22 cellular contexts compared by ENCODE assay signal in the genomic region with DNA sequence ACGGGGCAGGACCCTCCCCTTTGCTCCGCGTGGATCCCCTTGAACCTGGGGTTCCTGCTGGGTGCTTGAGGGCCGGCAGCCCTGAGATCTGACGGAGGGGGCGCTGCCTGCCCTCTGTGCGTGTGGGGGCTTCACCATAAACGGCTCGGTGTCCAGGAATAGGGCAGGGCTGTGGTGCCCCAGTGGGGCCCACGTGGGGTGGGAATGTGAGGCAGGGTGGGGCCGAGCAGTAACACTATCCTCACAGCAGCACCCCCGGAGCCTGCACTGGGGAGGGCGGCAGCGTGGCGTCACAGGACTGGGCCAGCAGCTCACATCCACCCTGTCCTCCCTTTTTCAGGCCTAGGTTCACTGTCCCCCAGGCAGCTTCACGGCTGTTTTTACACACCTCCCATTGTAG.
"Had no signal": no experiment of that assay in that cellular context is flagged by ENCODE, and none has a peak within 500 bp of the region (broad histone marks: within the 10 kb centered on the region; RNA-seq: fewer than 3 reads in every experiment).

No MANE protein-coding gene starts in this region.

- DNase-seq: activated B cell treated with CpG ODN at 0.5 μM for 24 hours; activated CD4-positive, alpha-beta T cell treated with anti-CD3 and anti-CD28 coated beads for 48 hours; activated CD8-positive, alpha-beta T cell treated with anti-CD3 and anti-CD28 coated beads for 36 hours; activated naive CD4-positive, alpha-beta T cell treated with Interleukin-2 at 50 U/mL for 16 hours; activated naive CD8-positive, alpha-beta T cell treated with anti-CD3 and anti-CD28 coated beads, Interleukin-2, amount 10 ng/mL, durations not matched to agents 7 days and 5 days; activated T-cell treated with anti-CD3 and anti-CD28 coated beads, Interleukin-2, amount 50 U/mL, for 1 hour; brain microvascular endothelial cell; central memory CD4-positive, alpha-beta T cell; dorsolateral prefrontal cortex; erythroblast; gastrocnemius medialis; left colon; natural killer cell; nucleus accumbens; spleen; stimulated activated CD4-positive, alpha-beta T cell treated with anti-CD3 and anti-CD28 coated beads, Interleukin-4, amount 100 ng/mL, for 4 hours; stimulated activated naive CD4-positive, alpha-beta T cell; substantia nigra had no signal

- H3K27me3 Mint-ChIP-seq: activated B cell treated with CpG ODN at 0.5 μM for 24 hours; activated CD8-positive, alpha-beta T cell treated with anti-CD3 and anti-CD28 coated beads for 36 hours; activated naive CD8-positive, alpha-beta T cell treated with anti-CD3 and anti-CD28 coated beads, Interleukin-2, amount 10 ng/mL, durations not matched to agents 7 days and 5 days had no signal

- ATAC-seq: activated CD8-positive, alpha-beta T cell treated with anti-CD3 and anti-CD28 coated beads for 36 hours; gastrocnemius medialis; left colon; lower lobe of right lung had no signal

- H3K36me3 ChIP-seq: brain microvascular endothelial cell had no signal

- H3K27ac ChIP-seq: brain microvascular endothelial cell, dorsolateral prefrontal cortex, gastrocnemius medialis, lower lobe of right lung, spleen, tibial nerve had no signal

- H3K27me3 ChIP-seq: brain microvascular endothelial cell, dorsolateral prefrontal cortex, gastrocnemius medialis, spleen, tibial nerve had no signal

- H3K4me1 Mint-ChIP-seq: activated B cell treated with CpG ODN at 0.5 μM for 24 hours; activated naive CD8-positive, alpha-beta T cell treated with anti-CD3 and anti-CD28 coated beads, Interleukin-2, amount 10 ng/mL, durations not matched to agents 7 days and 5 days; natural killer cell had no signal

- H3K27ac Mint-ChIP-seq: activated B cell treated with CpG ODN at 0.5 μM for 24 hours; activated CD8-positive, alpha-beta T cell treated with anti-CD3 and anti-CD28 coated beads for 36 hours; activated naive CD8-positive, alpha-beta T cell treated with anti-CD3 and anti-CD28 coated beads, Interleukin-2, amount 10 ng/mL, durations not matched to agents 7 days and 5 days; activated T-helper 2 cell treated with anti-CD3 and anti-CD28 coated beads, Interferon-gamma antibody, Interleukin-2, Interleukin-4, amounts not matched to agents 10 μg/mL and 5 μg/mL and 100 μg/mL, durations not matched to agents 14 hours and 24 hours and 36 hours; natural killer cell; T-helper 2 cell treated with Interferon-gamma antibody and Interleukin-4, amounts not matched to agents 5 μg/mL and 100 μg/mL, for 36 hours had no signal

- H3K9me3 ChIP-seq: gastrocnemius medialis, lower lobe of right lung, spleen, tibial nerve had no signal

- H3K4me3 Mint-ChIP-seq: activated B cell treated with CpG ODN at 0.5 μM for 24 hours; activated CD8-positive, alpha-beta T cell treated with anti-CD3 and anti-CD28 coated beads for 36 hours; activated naive CD8-positive, alpha-beta T cell treated with anti-CD3 and anti-CD28 coated beads, Interleukin-2, amount 10 ng/mL, durations not matched to agents 7 days and 5 days; natural killer cell; T-helper 2 cell treated with Interferon-gamma antibody and Interleukin-4, amounts not matched to agents 5 μg/mL and 100 μg/mL, for 36 hours had no signal

- H3K9me3 Mint-ChIP-seq: activated B cell treated with CpG ODN at 0.5 μM for 24 hours; activated CD8-positive, alpha-beta T cell treated with anti-CD3 and anti-CD28 coated beads for 36 hours; activated naive CD8-positive, alpha-beta T cell treated with anti-CD3 and anti-CD28 coated beads, Interleukin-2, amount 10 ng/mL, durations not matched to agents 7 days and 5 days; activated T-helper 2 cell treated with anti-CD3 and anti-CD28 coated beads, Interferon-gamma antibody, Interleukin-2, Interleukin-4, amounts not matched to agents 10 μg/mL and 5 μg/mL and 100 μg/mL, durations not matched to agents 14 hours and 24 hours and 36 hours; natural killer cell; T-helper 2 cell treated with Interferon-gamma antibody and Interleukin-4, amounts not matched to agents 5 μg/mL and 100 μg/mL, for 36 hours had no signal

- H3K36me3 Mint-ChIP-seq: activated naive CD8-positive, alpha-beta T cell treated with anti-CD3 and anti-CD28 coated beads, Interleukin-2, amount 10 ng/mL, durations not matched to agents 7 days and 5 days; natural killer cell had no signal

- H3K4me3 ChIP-seq: dorsolateral prefrontal cortex, gastrocnemius medialis, lower lobe of right lung, spleen, tibial nerve had no signal
